In genomic region chr2:137023205-137023604, GRCh38 we compare ENCODE assay signal across 25 cellular contexts.
"Had no signal": no experiment of that assay in that cellular context is flagged by ENCODE, and none has a peak within 500 bp of the region (broad histone marks: within the 10 kb centered on the region; RNA-seq: fewer than 3 reads in every experiment).

No MANE protein-coding gene starts in this region.

- H3K36me3 Mint-ChIP-seq: activated naive CD4-positive, alpha-beta T cell treated with anti-CD3 and anti-CD28 coated beads, Interleukin-2, amount 10 ng/mL, durations not matched to agents 7 days and 5 days; activated naive CD8-positive, alpha-beta T cell treated with anti-CD3 and anti-CD28 coated beads for 36 hours had no signal

- H3K4me1 Mint-ChIP-seq: activated CD4-positive, alpha-beta memory T cell treated with anti-CD3 and anti-CD28 coated beads, Interleukin-2, amount 10 ng/mL, durations not matched to agents 7 days and 5 days; activated CD4-positive, alpha-beta T cell treated with anti-CD3 and anti-CD28 coated beads for 36 hours; activated naive CD4-positive, alpha-beta T cell treated with anti-CD3 and anti-CD28 coated beads, Interleukin-2, amount 10 ng/mL, durations not matched to agents 7 days and 5 days; activated naive CD8-positive, alpha-beta T cell treated with anti-CD3 and anti-CD28 coated beads for 36 hours had no signal

- H3K27me3 Mint-ChIP-seq: activated CD4-positive, alpha-beta memory T cell treated with anti-CD3 and anti-CD28 coated beads, Interleukin-2, amount 10 ng/mL, durations not matched to agents 7 days and 5 days; activated naive CD4-positive, alpha-beta T cell treated with anti-CD3 and anti-CD28 coated beads, Interleukin-2, amount 10 ng/mL, durations not matched to agents 7 days and 5 days had no signal

- H3K4me3 Mint-ChIP-seq: activated CD4-positive, alpha-beta memory T cell treated with anti-CD3 and anti-CD28 coated beads, Interleukin-2, amount 10 ng/mL, durations not matched to agents 7 days and 5 days; activated CD4-positive, alpha-beta T cell treated with anti-CD3 and anti-CD28 coated beads for 36 hours; activated naive CD4-positive, alpha-beta T cell treated with anti-CD3 and anti-CD28 coated beads, Interleukin-2, amount 10 ng/mL, durations not matched to agents 7 days and 5 days; activated naive CD8-positive, alpha-beta T cell treated with anti-CD3 and anti-CD28 coated beads for 36 hours; activated T-cell treated with anti-CD3 and anti-CD28 coated beads, Interleukin-2, amount 50 U/mL, for 72 hours had no signal

- H3K27me3 ChIP-seq: MG63 had no signal

- ATAC-seq: activated CD4-positive, alpha-beta T cell treated with anti-CD3 and anti-CD28 coated beads for 36 hours; activated T-cell treated with anti-CD3 and anti-CD28 coated beads, Interleukin-2, amount 50 U/mL, for 72 hours had no signal

- DNase-seq: activated CD4-positive, alpha-beta memory T cell treated with anti-CD3 and anti-CD28 coated beads, Interleukin-2, amount 10 ng/mL, durations not matched to agents 7 days and 5 days; activated CD4-positive, alpha-beta T cell treated with anti-CD3 and anti-CD28 coated beads for 36 hours; activated CD4-positive, alpha-beta T cell treated with anti-CD3 and anti-CD28 coated beads, Interleukin-2, amount 50 U/mL, for 1 hour; activated gamma-delta T cell treated with Interleukin-2 at 50 U/mL for 16 hours; activated naive CD4-positive, alpha-beta T cell treated with anti-CD3 and anti-CD28 coated beads, Interleukin-2, amount 10 ng/mL, durations not matched to agents 7 days and 5 days; activated naive CD8-positive, alpha-beta T cell treated with anti-CD3 and anti-CD28 coated beads for 36 hours; activated T-cell treated with anti-CD3 and anti-CD28 coated beads for 4 hours; activated T-cell treated with anti-CD3 and anti-CD28 coated beads, Interleukin-2, amount 50 U/mL, for 72 hours; caudate nucleus; MG63; MV-4-11; NCI-H1092 treated with DMSO at 0.1 percent for 48 hours; NCI-H1417 treated with DMSO at 0.1 percent for 48 hours; NCI-H1694; NCI-H2029; NCI-H2107; NCI-H2171 treated with DMSO at 0.1 percent for 48 hours; NCI-H446; NCI-H524; NCI-H748 treated with DMSO at 0.1 percent for 48 hours; SIG-M5; T-helper 1 cell had no signal

- H3K27ac ChIP-seq: SK-N-MC, VCaP had no signal

- H3K4me3 ChIP-seq: MG63, SK-N-MC had no signal

- H3K9me3 Mint-ChIP-seq: activated CD4-positive, alpha-beta memory T cell treated with anti-CD3 and anti-CD28 coated beads, Interleukin-2, amount 10 ng/mL, durations not matched to agents 7 days and 5 days; activated naive CD4-positive, alpha-beta T cell treated with anti-CD3 and anti-CD28 coated beads, Interleukin-2, amount 10 ng/mL, durations not matched to agents 7 days and 5 days; activated naive CD8-positive, alpha-beta T cell treated with anti-CD3 and anti-CD28 coated beads for 36 hours; activated T-helper 2 cell treated with anti-CD3 and anti-CD28 coated beads, Interferon-gamma antibody, Interleukin-2, Interleukin-4, amounts not matched to agents 10 μg/mL and 5 μg/mL and 100 μg/mL, durations not matched to agents 14 hours and 24 hours and 36 hours had no signal

- H3K9me3 ChIP-seq: MG63 had no signal

- H3K27ac Mint-ChIP-seq: activated CD4-positive, alpha-beta memory T cell treated with anti-CD3 and anti-CD28 coated beads, Interleukin-2, amount 10 ng/mL, durations not matched to agents 7 days and 5 days; activated CD4-positive, alpha-beta T cell treated with anti-CD3 and anti-CD28 coated beads for 36 hours; activated naive CD4-positive, alpha-beta T cell treated with anti-CD3 and anti-CD28 coated beads, Interleukin-2, amount 10 ng/mL, durations not matched to agents 7 days and 5 days; activated naive CD8-positive, alpha-beta T cell treated with anti-CD3 and anti-CD28 coated beads for 36 hours; activated T-cell treated with anti-CD3 and anti-CD28 coated beads, Interleukin-2, amount 50 U/mL, for 72 hours; activated T-helper 2 cell treated with anti-CD3 and anti-CD28 coated beads, Interferon-gamma antibody, Interleukin-2, Interleukin-4, amounts not matched to agents 10 μg/mL and 5 μg/mL and 100 μg/mL, durations not matched to agents 14 hours and 24 hours and 36 hours had no signal

- H3K36me3 ChIP-seq: MG63 had no signal
